Comparison of ENCODE assay signal across 1 cellular context in genomic region chr14:68564826-68565760, GRCh38.
TF ChIP-seq lines count a peak whose summit lies in the region.

No MANE protein-coding gene starts in this region.

TF ChIP-seq in GM12878, 131 proteins besides CTCF, POLR2A, EP300 and RAD21 (continued from another document):
- TF ChIP-seq RELB (IDR thresholded peaks at IDR 0.05; ENCODE audit: low read depth) (no peak), SRF (IDR thresholded peaks at IDR 0.05; ENCODE audit: low read depth in 2 of 2, low read length in 2 of 2) (no peak), KAT2A (conservative IDR thresholded peaks at IDR 0.05; ENCODE audit: control insufficient read depth, low read depth, low read length) (no peak), CBFB (IDR thresholded peaks at IDR 0.05; ENCODE audit: low read depth) (no peak), NKRF (conservative IDR thresholded peaks at IDR 0.05) (no peak), ZNF24 (IDR thresholded peaks at IDR 0.05) (no peak), MYC (IDR thresholded peaks at IDR 0.05; ENCODE audit: insufficient read depth, insufficient read length, insufficient replicate concordance, low read length, severe bottlenecking) (no peak), SREBF1 (IDR thresholded peaks at IDR 0.05; ENCODE audit: low read length) (no peak)
TF ChIP-seq in GM12878: peak in this region for 0.
